Comparison of ENCODE assay signal across 9 cellular contexts in genomic region chr19:2268861-2269243, GRCh38. TPM values are rescaled to one million over a fixed set of nuclear protein-coding genes. Genes with fewer than 3 reads are reported as not detected.
DNase-seq lines count a peak whose midpoint lies in the region; ATAC-seq, FAIRE-seq and TF ChIP-seq lines count a peak whose summit lies in the region.
"Had no signal": no experiment of that assay in that cellular context is flagged by ENCODE, and none has a peak within 500 bp of the region (broad histone marks: within the 10 kb centered on the region; RNA-seq: fewer than 3 reads in every experiment).

No MANE protein-coding gene starts in this region.

- no TSS peak for BruUV-seq in K562 (replicated peaks; lab: Mats Ljungman, UMichigan)

- H3K4me1 ChIP-seq in K562 (replicated peaks in 1 of 2; ENCODE audit: control insufficient read depth in 2 of 2, insufficient read depth in 2 of 2, low read length in 2 of 2) (peaks cover 19 to 70% of the 10 kb centered on the region in 2 experiments), lower lobe of right lung (peaks cover 70% of the 10 kb centered on the region), tibial nerve (peaks cover 0 to 52% (median 38%) of the 10 kb centered on the region in 4 donors)

- H3K27me3 ChIP-seq in K562 (ENCODE audit: control insufficient read depth in 2 of 2, insufficient read depth in 2 of 2, low read length in 2 of 2) (no peaks in the 10 kb centered on the region), lower lobe of right lung (ENCODE audit: low read depth) (no peaks in the 10 kb centered on the region), tibial nerve (no peaks in the 10 kb centered on the region)

- CTCF ChIA-PET in K562 (lab: Yijun Ruan, JAX; ENCODE audit: low intra/inter-chr PET ratio) = no interaction called here

- H3K9me3 ChIP-seq in K562 (replicated peaks; ENCODE audit: control insufficient read depth, insufficient read depth, low read depth, low read length) (no peaks in the 10 kb centered on the region), lower lobe of right lung (no peaks in the 10 kb centered on the region), tibial nerve (no peaks in the 10 kb centered on the region)

- peak overlapping the region; percentile 79 to 90 for H3K9ac ChIP-seq in K562 (ENCODE audit: insufficient read depth in 1 of 2, low read depth in 2 of 2, low read length in 2 of 2)

- no peaks in the 10 kb centered on the region for H3K9me3 Mint-ChIP-seq in activated T-cell treated with anti-CD3 and anti-CD28 coated beads, Interleukin-2, amount 50 U/mL, for 4 hours

- intact Hi-C loops in K562 (cut with micrococcal nuclease) = loop anchor here (10.0 kb wide), 1 partner anchor 104 kb away; the partner anchor contains the start of gene DOT1L
- intact Hi-C loops in lower lobe of right lung (cut with DNase I) = no loop called here

- no peak for TF ChIP-seq POLR2A in K562 (conservative IDR thresholded peaks at IDR 0.05)
- no peak for TF ChIP-seq POLR2A in tibial nerve (IDR thresholded peaks at IDR 0.05)

- H3K27me3 Mint-ChIP-seq in activated T-cell treated with anti-CD3 and anti-CD28 coated beads, Interleukin-2, amount 50 U/mL, for 4 hours (ENCODE audit: low read depth) = no peaks in the 10 kb centered on the region

- H4K20me1 ChIP-seq in K562 (replicated peaks; ENCODE audit: control insufficient read depth, insufficient read depth, low read length) = peaks cover 41% of the 10 kb centered on the region

- H3K27ac ChIP-seq in K562 (ENCODE audit: extremely low read depth, low read depth, low read length) (peak overlapping the region; percentile 86), lower lobe of right lung (peak overlapping the region; percentile 56), tibial nerve (peak overlapping the region; percentile 30 to 100 (median 92))

- no peak for ATAC-seq in activated T-cell treated with anti-CD3 and anti-CD28 coated beads, Interleukin-2, amount 50 U/mL, for 4 hours
- ATAC-seq in K562 (no peak), lower lobe of right lung (no peak), HG03378 (IDR thresholded peaks at IDR 0.05; ENCODE audit: unreplicated experiment) (no peak), GM19395 (IDR thresholded peaks at IDR 0.05; ENCODE audit: unreplicated experiment) (no peak)

- H3K4me3 ChIP-seq in K562 (peak overlapping the region; percentile 91), lower lobe of right lung (peak overlapping the region; percentile 92), tibial nerve (peak overlapping the region; percentile 61 to 97 (median 87))

- H3K4me2 ChIP-seq in K562 (ENCODE audit: insufficient read depth, low read length) = peak overlapping the region; percentile 69

- TF ChIP-seq EP300 in K562 (IDR thresholded peaks at IDR 0.05; ENCODE audit: low read length) (no peak), tibial nerve (IDR thresholded peaks at IDR 0.05) (no peak)

- H3K9me1 ChIP-seq in K562 (ENCODE audit: control insufficient read depth, insufficient read depth, low read length) = peaks cover under 1% of the 10 kb centered on the region

- H3K4me1 Mint-ChIP-seq in activated T-cell treated with anti-CD3 and anti-CD28 coated beads, Interleukin-2, amount 50 U/mL, for 4 hours (ENCODE audit: low read depth) = peaks cover 27% of the 10 kb centered on the region

- H3K4me3 Mint-ChIP-seq in activated T-cell treated with anti-CD3 and anti-CD28 coated beads, Interleukin-2, amount 50 U/mL, for 4 hours = peak overlapping the region; percentile 92

- WGBS in K562 (ENCODE audit: insufficient coverage, low coverage, missing lambda C conversion rate) = 0% methylated on average over 18 of the region's 19 CpGs
- 2% methylated on average over 15 to 19 of the region's 19 CpGs for WGBS in tibial nerve, 2 donors

- no peak for TF ChIP-seq RAD21 in K562 (CRISPR knock-in tag; conservative IDR thresholded peaks at IDR 0.05 in 1 of 2, IDR thresholded peaks at IDR 0.05 in 1 of 2)

- POLR2A ChIA-PET in K562 (lab: Yijun Ruan, JAX) = interaction anchor here (4.1 kb wide), 1 partner anchor 20 kb away, joined by 18 read pairs; no protein-coding TSS in a partner anchor

- TF ChIP-seq CTCF in K562 (IDR thresholded peaks at IDR 0.05 in 2 of 3, conservative IDR thresholded peaks at IDR 0.05 in 1 of 3; ENCODE audit: insufficient read depth in 2 of 3, low read depth in 1 of 3, low read length in 3 of 3) (no peak), lower lobe of right lung (IDR thresholded peaks at IDR 0.05) (no peak), tibial nerve (IDR thresholded peaks at IDR 0.05) (no peak)

- no peak for FAIRE-seq in K562 (lab: Jason Lieb, UNC)

- in situ Hi-C loops in K562 (cut with MboI) = no loop called here

- H2AFZ ChIP-seq in K562 (ENCODE audit: low read depth, low read length) = peak overlapping the region; percentile 82

- peaks cover 55% of the 10 kb centered on the region for H3K79me2 ChIP-seq in K562 (ENCODE audit: control insufficient read depth, insufficient read depth, low read length)

- H3K36me3 ChIP-seq in K562 (ENCODE audit: control insufficient read depth, insufficient read depth, low read length) (peaks cover 27% of the 10 kb centered on the region; the same call in 2 of the 3 replicates), lower lobe of right lung (peaks cover 25% of the 10 kb centered on the region), tibial nerve (peaks cover 0 to 16% (median 15%) of the 10 kb centered on the region in 3 donors)

- no peak for DNase-seq in activated T-cell treated with anti-CD3 and anti-CD28 coated beads, Interleukin-2, amount 50 U/mL, for 4 hours
- no peak for DNase-seq in activated T-cell treated with anti-CD3 and anti-CD28 coated beads, Interleukin-2, amount 50 U/mL, for 1 hour
- DNase-seq in K562 (ENCODE audit: extremely low read depth in 1 of 4, low spot score in 3 of 4) (no peak), lower lobe of right lung (no peak), tibial nerve (ENCODE audit: low spot score in 2 of 2) (no peak), NCI-H1694 treated with DMSO at 0.1 percent for 48 hours (lab: John Stamatoyannopoulos, UW) (no peak)

- peaks cover 11% of the 10 kb centered on the region for H3K36me3 Mint-ChIP-seq in activated T-cell treated with anti-CD3 and anti-CD28 coated beads, Interleukin-2, amount 50 U/mL, for 4 hours (ENCODE audit: insufficient read depth)

RNA-seq across cellular contexts. Expression of gene JSRP1, which starts 12.6 kb away (rescaled TPM):
- under 1 TPM; 0.63 to 0.95 (median 0.89) TPM for total RNA-seq in activated T-cell treated with anti-CD3 and anti-CD28 coated beads, Interleukin-2, amount 50 U/mL, for 4 hours
- 1.7 TPM in 1 of 2 replicates, not detected in the other for total RNA-seq in K562 (2011; cell fraction: chromatin; rRNA removed; ENCODE audit: low replicate concordance)
- 0.92 TPM in 1 of 2 replicates, not detected in the other for total RNA-seq in K562 (2011; cell fraction: nucleolus; rRNA removed)
- total RNA-seq in K562 (2011; cell fraction: nucleoplasm; rRNA removed) = 2.7 TPM in 1 of 2 replicates, not detected in the other
- total RNA-seq in K562 (2014; rRNA removed) (0.29 TPM in 1 of 2 replicates, not detected in the other), K562 (2014; rRNA removed; fragmentation: Illumina TruSeq; extraction: Trizol) (0.40 and 0.45 TPM in 2 replicates), K562 (2015; rRNA removed; fragmentation: Illumina TruSeq; extraction: Trizol) (0.51 and 0.57 TPM in 2 replicates), K562 (2021) (0.58 and 0.78 TPM in 2 replicates), lower lobe of right lung (not detected), tibial nerve (not detected)
- polyA plus RNA-seq in K562 (2011; rRNA removed) (not detected in 2 replicates), K562 (2014; fragmentation: Illumina TruSeq; extraction: Trizol) (not detected in 2 replicates), K562 (2014; fragmentation: Nextera tagmentation; extraction: Ambion mirVana) (under 1 TPM in 1 of 2 experiments, not detected in 1; 0.08 TPM), K562 (2014; rRNA removed) (1.2 and 2.1 TPM in 2 replicates)
- 0.09 TPM in 1 of 2 replicates, not detected in the other for polyA plus RNA-seq in K562 (2011; cell fraction: cytosol; rRNA removed)
- polyA plus RNA-seq in K562 (2011; cell fraction: nucleus; rRNA removed) = 0.58 TPM in 1 of 2 replicates, not detected in the other
- 2.3 and 2.7 TPM in 2 replicates for polyA plus RNA-seq in K562 (2012)
- polyA minus RNA-seq in K562 (2011; rRNA and poly(A)+ RNA removed) = 0.63 TPM in 1 of 2 replicates, not detected in the other
- polyA minus RNA-seq in K562 (2011; cell fraction: cytosol; rRNA and poly(A)+ RNA removed) = not detected in 2 replicates
- 1.00 TPM in 1 of 2 replicates, not detected in the other for polyA minus RNA-seq in K562 (2011; cell fraction: nucleus; rRNA and poly(A)+ RNA removed)
- total RNA-seq: HT1080 had no signal

RNA-seq across cellular contexts. Expression of gene PEAK3, which starts 13.1 kb away (rescaled TPM):
- total RNA-seq in activated T-cell treated with anti-CD3 and anti-CD28 coated beads, Interleukin-2, amount 50 U/mL, for 4 hours = under 1 TPM in 1 of 3 donors, not detected in 2; 0.11 TPM
- total RNA-seq in K562 (2011; cell fraction: chromatin; rRNA removed; ENCODE audit: low replicate concordance) = 0.49 TPM in 1 of 2 replicates, not detected in the other
- 0.17 TPM in 1 of 2 replicates, not detected in the other for total RNA-seq in K562 (2011; cell fraction: nucleolus; rRNA removed)
- total RNA-seq in K562 (2011; cell fraction: nucleoplasm; rRNA removed) = not detected in 2 replicates
- total RNA-seq in K562 (2014; rRNA removed) = 0.16 TPM in 1 of 2 replicates, not detected in the other
- not detected in 2 replicates for total RNA-seq in K562 (2014; rRNA removed; fragmentation: Illumina TruSeq; extraction: Trizol)
- total RNA-seq in K562 (2015; rRNA removed; fragmentation: Illumina TruSeq; extraction: Trizol) = not detected in 2 replicates
- 0.13 and 0.40 TPM in 2 replicates for total RNA-seq in K562 (2021)
- polyA plus RNA-seq in K562 (2011; rRNA removed) = 0.03 TPM in 1 of 2 replicates, not detected in the other
- polyA plus RNA-seq in K562 (2011; cell fraction: cytosol; rRNA removed) = not detected in 2 replicates
- 0.10 TPM in 1 of 2 replicates, not detected in the other for polyA plus RNA-seq in K562 (2011; cell fraction: nucleus; rRNA removed)
- polyA plus RNA-seq in K562 (2012) = 0.27 and 0.66 TPM in 2 replicates
- 0.06 TPM in 1 of 2 replicates, not detected in the other for polyA plus RNA-seq in K562 (2014; fragmentation: Illumina TruSeq; extraction: Trizol)
- polyA plus RNA-seq in K562 (2014; fragmentation: Nextera tagmentation; extraction: Ambion mirVana) = not detected
- polyA plus RNA-seq in K562 (2014; rRNA removed) = 0.07 TPM in 1 of 2 replicates, not detected in the other
- not detected in 2 replicates for polyA minus RNA-seq in K562 (2011; rRNA and poly(A)+ RNA removed)
- polyA minus RNA-seq in K562 (2011; cell fraction: cytosol; rRNA and poly(A)+ RNA removed) = not detected in 2 replicates
- polyA minus RNA-seq in K562 (2011; cell fraction: nucleus; rRNA and poly(A)+ RNA removed) = 0.11 and 0.13 TPM in 2 replicates
- total RNA-seq in lower lobe of right lung = 7.5 TPM
- total RNA-seq in tibial nerve = 1 to 10 TPM in 2 of 4 donors, under 1 TPM in 2; 0.42 to 4.2 (median 2.2) TPM

RNA-seq across cellular contexts. Expression of gene AMH, which starts 19.7 kb away (rescaled TPM):
- 1 to 10 TPM; 3.9 to 9.4 (median 5.8) TPM for total RNA-seq in activated T-cell treated with anti-CD3 and anti-CD28 coated beads, Interleukin-2, amount 50 U/mL, for 4 hours
- total RNA-seq in K562 (2011; cell fraction: chromatin; rRNA removed; ENCODE audit: low replicate concordance) = 14.5 and 62.7 TPM in 2 replicates
- 48.8 and 60.2 TPM in 2 replicates for total RNA-seq in K562 (2011; cell fraction: nucleolus; rRNA removed)
- total RNA-seq in K562 (2011; cell fraction: nucleoplasm; rRNA removed) = 25.7 and 35.6 TPM in 2 replicates
- total RNA-seq in K562 (2014; rRNA removed) (9.4 and 10.7 TPM in 2 replicates), K562 (2014; rRNA removed; fragmentation: Illumina TruSeq; extraction: Trizol) (0.13 and 0.29 TPM in 2 replicates), K562 (2015; rRNA removed; fragmentation: Illumina TruSeq; extraction: Trizol) (2.6 and 3.5 TPM in 2 replicates), K562 (2021) (22.2 and 27.4 TPM in 2 replicates), lower lobe of right lung (1.9 TPM), tibial nerve (1 to 10 TPM in 2 of 4 donors, under 1 TPM in 1, not detected in 1; 0.59 to 5.4 (median 2.1) TPM)
- polyA plus RNA-seq in K562 (2011; rRNA removed) (1.7 and 3.6 TPM in 2 replicates), K562 (2014; fragmentation: Illumina TruSeq; extraction: Trizol) (1.5 and 4.0 TPM in 2 replicates), K562 (2014; fragmentation: Nextera tagmentation; extraction: Ambion mirVana) (not detected), K562 (2014; rRNA removed) (19.2 and 23.6 TPM in 2 replicates)
- 2.2 and 9.1 TPM in 2 replicates for polyA plus RNA-seq in K562 (2011; cell fraction: cytosol; rRNA removed)
- polyA plus RNA-seq in K562 (2011; cell fraction: nucleus; rRNA removed) = 52.0 and 130 TPM in 2 replicates
- polyA plus RNA-seq in K562 (2012) = 14.9 and 33.7 TPM in 2 replicates
- 0.09 and 0.18 TPM in 2 replicates for polyA minus RNA-seq in K562 (2011; rRNA and poly(A)+ RNA removed)
- polyA minus RNA-seq in K562 (2011; cell fraction: cytosol; rRNA and poly(A)+ RNA removed) = 2.0 and 3.7 TPM in 2 replicates
- 5.4 and 8.2 TPM in 2 replicates for polyA minus RNA-seq in K562 (2011; cell fraction: nucleus; rRNA and poly(A)+ RNA removed)

RNA-seq across cellular contexts. Expression of gene SF3A2, which starts 32.2 kb away (rescaled TPM):
- 100 to 1,000 TPM; 174 to 195 (median 179) TPM for total RNA-seq in activated T-cell treated with anti-CD3 and anti-CD28 coated beads, Interleukin-2, amount 50 U/mL, for 4 hours
- total RNA-seq in K562 (2011; cell fraction: chromatin; rRNA removed; ENCODE audit: low replicate concordance) = 112 and 366 TPM in 2 replicates
- total RNA-seq in K562 (2011; cell fraction: nucleolus; rRNA removed) = 303 and 373 TPM in 2 replicates
- 182 TPM in 2 replicates for total RNA-seq in K562 (2011; cell fraction: nucleoplasm; rRNA removed)
- total RNA-seq in K562 (2014; rRNA removed) (50.3 and 111 TPM in 2 replicates), K562 (2014; rRNA removed; fragmentation: Illumina TruSeq; extraction: Trizol) (4.5 and 5.8 TPM in 2 replicates), K562 (2015; rRNA removed; fragmentation: Illumina TruSeq; extraction: Trizol) (22.8 and 30.6 TPM in 2 replicates), K562 (2021) (181 and 194 TPM in 2 replicates), lower lobe of right lung (55.6 TPM), tibial nerve (10 to 100 TPM; 21.4 to 84.0 (median 51.8) TPM)
- polyA plus RNA-seq in K562 (2011; rRNA removed) (7.9 and 21.0 TPM in 2 replicates), K562 (2014; fragmentation: Illumina TruSeq; extraction: Trizol) (44.6 and 119 TPM in 2 replicates), K562 (2014; fragmentation: Nextera tagmentation; extraction: Ambion mirVana) (under 1 TPM; 0.17 to 0.35 TPM), K562 (2014; rRNA removed) (45.9 and 46.7 TPM in 2 replicates)
- polyA plus RNA-seq in K562 (2011; cell fraction: cytosol; rRNA removed) = 11.3 and 12.6 TPM in 2 replicates
- polyA plus RNA-seq in K562 (2011; cell fraction: nucleus; rRNA removed) = 164 and 237 TPM in 2 replicates
- polyA plus RNA-seq in K562 (2012) = 142 and 173 TPM in 2 replicates
- polyA minus RNA-seq in K562 (2011; rRNA and poly(A)+ RNA removed) = 8.5 and 10.2 TPM in 2 replicates
- polyA minus RNA-seq in K562 (2011; cell fraction: cytosol; rRNA and poly(A)+ RNA removed) = 49.6 and 76.1 TPM in 2 replicates
- polyA minus RNA-seq in K562 (2011; cell fraction: nucleus; rRNA and poly(A)+ RNA removed) = 127 and 137 TPM in 2 replicates

RNA-seq across cellular contexts. Expression of gene PLEKHJ1, which starts 32.7 kb away (rescaled TPM):
- 10 to 100 TPM; 69.0 to 92.2 (median 71.4) TPM for total RNA-seq in activated T-cell treated with anti-CD3 and anti-CD28 coated beads, Interleukin-2, amount 50 U/mL, for 4 hours
- 32.2 and 114 TPM in 2 replicates for total RNA-seq in K562 (2011; cell fraction: chromatin; rRNA removed; ENCODE audit: low replicate concordance)
- 171 and 174 TPM in 2 replicates for total RNA-seq in K562 (2011; cell fraction: nucleolus; rRNA removed)
- total RNA-seq in K562 (2011; cell fraction: nucleoplasm; rRNA removed) = 85.7 and 89.1 TPM in 2 replicates
- 176 and 229 TPM in 2 replicates for total RNA-seq in K562 (2014; rRNA removed)
- total RNA-seq in K562 (2014; rRNA removed; fragmentation: Illumina TruSeq; extraction: Trizol) = 55.6 and 55.7 TPM in 2 replicates
- 63.9 and 65.6 TPM in 2 replicates for total RNA-seq in K562 (2015; rRNA removed; fragmentation: Illumina TruSeq; extraction: Trizol)
- 127 and 140 TPM in 2 replicates for total RNA-seq in K562 (2021)
- polyA plus RNA-seq in K562 (2011; rRNA removed) = 65.9 and 80.2 TPM in 2 replicates
- polyA plus RNA-seq in K562 (2011; cell fraction: cytosol; rRNA removed) = 131 and 202 TPM in 2 replicates
- 161 and 204 TPM in 2 replicates for polyA plus RNA-seq in K562 (2011; cell fraction: nucleus; rRNA removed)
- polyA plus RNA-seq in K562 (2012) = 127 and 153 TPM in 2 replicates
- 45.9 and 72.0 TPM in 2 replicates for polyA plus RNA-seq in K562 (2014; fragmentation: Illumina TruSeq; extraction: Trizol)
- polyA plus RNA-seq in K562 (2014; fragmentation: Nextera tagmentation; extraction: Ambion mirVana) = 1 to 10 TPM; 1.5 to 6.8 TPM
- polyA plus RNA-seq in K562 (2014; rRNA removed) = 188 and 193 TPM in 2 replicates
- polyA minus RNA-seq in K562 (2011; rRNA and poly(A)+ RNA removed) = 12.0 and 14.7 TPM in 2 replicates
- polyA minus RNA-seq in K562 (2011; cell fraction: cytosol; rRNA and poly(A)+ RNA removed) = 24.0 and 24.1 TPM in 2 replicates
- polyA minus RNA-seq in K562 (2011; cell fraction: nucleus; rRNA and poly(A)+ RNA removed) = 31.9 and 32.4 TPM in 2 replicates
- total RNA-seq in lower lobe of right lung = 52.0 TPM
- total RNA-seq in tibial nerve = 10 to 100 TPM; 37.3 to 67.5 (median 51.2) TPM
